Comparison of ENCODE assay signal across 33 cellular contexts in genomic region chr2:62036761-62037250, GRCh38.
"Had no signal": no experiment of that assay in that cellular context is flagged by ENCODE, and none has a peak within 500 bp of the region (broad histone marks: within the 10 kb centered on the region; RNA-seq: fewer than 3 reads in every experiment).

No MANE protein-coding gene starts in this region.

- ATAC-seq: activated CD8-positive, alpha-beta T cell treated with anti-CD3 and anti-CD28 coated beads for 36 hours; activated T-cell treated with anti-CD3 and anti-CD28 coated beads, Interleukin-2, amount 50 U/mL, for 4 hours; activated T-helper 17 cell treated with anti-CD3 and anti-CD28 coated beads, Interleukin-2, amount 50 U/mL, for 72 hours; heart left ventricle; left colon; naive thymus-derived CD4-positive, alpha-beta T cell; pancreas; psoas muscle; stimulated activated memory B cell treated with anti-CD40 and anti-IgM and Interleukin-4, amounts not matched to agents 10 μg/mL and 1 μg/mL and 100 μg/mL, for 72 hours; stimulated activated naive CD8-positive, alpha-beta T cell treated with anti-CD3 and anti-CD28 coated beads, Interleukin-15, amount 100 ng/mL, for 72 hours had no signal

- H3K4me2 ChIP-seq: smooth muscle cell had no signal

- H3K4me3 Mint-ChIP-seq: activated B cell treated with CpG ODN at 0.5 μM for 24 hours; activated CD8-positive, alpha-beta T cell treated with anti-CD3 and anti-CD28 coated beads for 36 hours; activated T-cell treated with anti-CD3 and anti-CD28 coated beads, Interleukin-2, amount 50 U/mL, for 4 hours; activated T-helper 17 cell treated with anti-CD3 and anti-CD28 coated beads, Interleukin-2, amount 50 U/mL, for 72 hours; immature natural killer cell; naive thymus-derived CD4-positive, alpha-beta T cell; stimulated activated memory B cell treated with anti-CD40 and anti-IgM and Interleukin-4, amounts not matched to agents 10 μg/mL and 1 μg/mL and 100 μg/mL, for 72 hours; stimulated activated naive CD8-positive, alpha-beta T cell treated with anti-CD3 and anti-CD28 coated beads, Interleukin-15, amount 100 ng/mL, for 72 hours had no signal

- H3K27ac ChIP-seq: brain microvascular endothelial cell, coronary artery, dorsolateral prefrontal cortex, heart left ventricle, pancreas, psoas muscle, right atrium auricular region, upper lobe of left lung had no signal

- H3K9me3 ChIP-seq: heart left ventricle, pancreas, psoas muscle, right atrium auricular region, upper lobe of left lung had no signal

- H3K27me3 ChIP-seq: brain microvascular endothelial cell, dorsolateral prefrontal cortex, heart left ventricle, pancreas, right atrium auricular region, upper lobe of left lung had no signal

- H3K4me3 ChIP-seq: coronary artery, dorsolateral prefrontal cortex, heart left ventricle, pancreas, psoas muscle, right atrium auricular region, smooth muscle cell, upper lobe of left lung had no signal

- H3K27ac Mint-ChIP-seq: activated B cell treated with CpG ODN at 0.5 μM for 24 hours; activated CD8-positive, alpha-beta T cell treated with anti-CD3 and anti-CD28 coated beads for 36 hours; activated T-helper 17 cell treated with anti-CD3 and anti-CD28 coated beads, Interleukin-2, amount 50 U/mL, for 72 hours; naive thymus-derived CD4-positive, alpha-beta T cell; stimulated activated memory B cell treated with anti-CD40 and anti-IgM and Interleukin-4, amounts not matched to agents 10 μg/mL and 1 μg/mL and 100 μg/mL, for 72 hours; stimulated activated naive CD8-positive, alpha-beta T cell treated with anti-CD3 and anti-CD28 coated beads, Interleukin-15, amount 100 ng/mL, for 72 hours had no signal

- DNase-seq: activated B cell treated with CpG ODN at 0.5 μM for 24 hours; activated CD4-positive, alpha-beta T cell treated with anti-CD3 and anti-CD28 coated beads, Interleukin-2, amount 50 U/mL, for 1 hour; activated CD8-positive, alpha-beta T cell treated with anti-CD3 and anti-CD28 coated beads for 36 hours; activated gamma-delta T cell treated with Interleukin-2 at 50 U/mL for 16 hours; activated naive CD4-positive, alpha-beta T cell treated with anti-CD3 and anti-CD28 coated beads, Interleukin-2, amount 50 U/mL, for 16 hours; activated T-cell treated with anti-CD3 and anti-CD28 coated beads, Interleukin-2, amount 50 U/mL, for 4 hours; amniotic stem cell; brain microvascular endothelial cell; dorsolateral prefrontal cortex; effector memory CD4-positive, alpha-beta T cell; erythroblast; heart left ventricle; hypothalamus; immature natural killer cell; kidney; left colon; mammary epithelial cell; midbrain; naive thymus-derived CD4-positive, alpha-beta T cell; nucleus accumbens; pancreas; psoas muscle; stimulated activated CD4-positive, alpha-beta T cell treated with anti-CD3 and anti-CD28 coated beads, Interleukin-1b, Interleukin-23, amount 100 ng/mL, for 48 hours; stimulated activated CD4-positive, alpha-beta T cell treated with anti-CD3 and anti-CD28 coated beads, Interleukin-4, amount 100 ng/mL, for 4 hours; stimulated activated CD8-positive, alpha-beta memory T cell treated with anti-CD3 and anti-CD28 coated beads, Interleukin-4, amount 100 ng/mL, for 48 hours; stimulated activated naive CD8-positive, alpha-beta T cell treated with anti-CD3 and anti-CD28 coated beads, Interleukin-15, amount 100 ng/mL, for 72 hours; substantia nigra; upper lobe of left lung had no signal

- H3K9me3 Mint-ChIP-seq: activated B cell treated with CpG ODN at 0.5 μM for 24 hours; activated CD8-positive, alpha-beta T cell treated with anti-CD3 and anti-CD28 coated beads for 36 hours; activated T-cell treated with anti-CD3 and anti-CD28 coated beads, Interleukin-2, amount 50 U/mL, for 4 hours; activated T-helper 17 cell treated with anti-CD3 and anti-CD28 coated beads, Interleukin-2, amount 50 U/mL, for 72 hours; immature natural killer cell; naive thymus-derived CD4-positive, alpha-beta T cell; stimulated activated naive CD8-positive, alpha-beta T cell treated with anti-CD3 and anti-CD28 coated beads, Interleukin-15, amount 100 ng/mL, for 72 hours had no signal

- H3K4me1 ChIP-seq: pancreas had no signal

- H3K27me3 Mint-ChIP-seq: activated B cell treated with CpG ODN at 0.5 μM for 24 hours; activated CD8-positive, alpha-beta T cell treated with anti-CD3 and anti-CD28 coated beads for 36 hours; activated T-helper 17 cell treated with anti-CD3 and anti-CD28 coated beads, Interleukin-2, amount 50 U/mL, for 72 hours; naive thymus-derived CD4-positive, alpha-beta T cell; stimulated activated memory B cell treated with anti-CD40 and anti-IgM and Interleukin-4, amounts not matched to agents 10 μg/mL and 1 μg/mL and 100 μg/mL, for 72 hours; stimulated activated naive CD8-positive, alpha-beta T cell treated with anti-CD3 and anti-CD28 coated beads, Interleukin-15, amount 100 ng/mL, for 72 hours had no signal

- H3K36me3 ChIP-seq: brain microvascular endothelial cell, heart left ventricle, pancreas, right atrium auricular region, upper lobe of left lung had no signal
